ENCODE assay signal across 22 cellular contexts in the genomic region with DNA sequence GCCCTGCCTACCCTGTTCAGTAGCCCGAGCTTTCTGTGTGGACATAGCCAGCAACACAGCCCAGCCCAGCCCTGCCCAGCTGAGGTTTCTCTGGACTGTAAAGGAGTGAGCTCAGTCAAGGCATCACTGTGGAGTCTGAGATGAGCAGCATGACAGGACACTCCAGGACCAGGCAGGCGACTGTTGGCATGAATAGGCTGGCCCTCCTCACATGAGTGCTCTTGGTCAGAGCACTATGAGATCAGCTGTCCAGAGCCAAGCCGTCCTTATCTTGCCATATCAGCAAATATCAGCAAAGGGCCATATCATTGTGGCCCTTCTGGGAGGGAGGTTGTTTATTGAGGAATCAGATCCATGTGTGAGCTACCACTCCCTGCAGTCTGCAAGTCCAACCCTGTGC. TPM values are rescaled to one million over a fixed set of nuclear protein-coding genes. Genes with fewer than 3 reads are reported as not detected.
DNase-seq lines count a peak whose midpoint lies in the region; ATAC-seq and TF ChIP-seq lines count a peak whose summit lies in the region.
"Had no signal": no experiment of that assay in that cellular context is flagged by ENCODE, and none has a peak within 500 bp of the region (broad histone marks: within the 10 kb centered on the region; RNA-seq: fewer than 3 reads in every experiment).

No MANE protein-coding gene starts in this region.

- intact Hi-C loops in activated CD8-positive, alpha-beta T cell treated with anti-CD3 and anti-CD28 coated beads for 36 hours (cut with micrococcal nuclease), result no loop called here
- intact Hi-C loops in PC-9 (cut with micrococcal nuclease; ENCODE audit: unreplicated experiment), result no loop called here

- H3F3A ChIP-seq in PC-9 (ENCODE audit: insufficient read depth, low read depth), result peaks cover 13% of the 10 kb centered on the region

- ATAC-seq in activated CD8-positive, alpha-beta T cell treated with anti-CD3 and anti-CD28 coated beads for 36 hours, result no peak
- ATAC-seq in activated CD8-positive, alpha-beta T cell treated with anti-CD3 and anti-CD28 coated beads, Interleukin-2, amount 10 ng/mL, durations not matched to agents 7 days and 5 days, result no peak
- ATAC-seq in stimulated activated effector memory CD8-positive, alpha-beta T cell treated with anti-CD3 and anti-CD28 coated beads, Interleukin-12 subunit alpha, Interleukin-12 subunit beta, amount 100 ng/mL, for 72 hours, result no peak
- ATAC-seq in activated T-cell treated with anti-CD3 and anti-CD28 coated beads, Interleukin-2, amount 50 U/mL, for 72 hours (replicated peaks in 1 of 2), result no peak
- ATAC-seq: esophagus mucosa; stimulated activated naive B cell treated with anti-CD40 and anti-IgM and Interleukin-4, amounts not matched to agents 10 μg/mL and 1 μg/mL and 100 μg/mL, for 72 hours had no signal

- CTCF ChIA-PET in activated CD8-positive, alpha-beta T cell treated with anti-CD3 and anti-CD28 coated beads for 36 hours (lab: Charles Lee), result interaction anchor here (1.5 kb wide), 1 partner anchor 14 kb away, joined by 4 read pairs; no protein-coding TSS in a partner anchor
- CTCF ChIA-PET in activated CD8-positive, alpha-beta T cell treated with anti-CD3 and anti-CD28 coated beads, Interleukin-2, amount 10 ng/mL, durations not matched to agents 7 days and 5 days (lab: Charles Lee), result interaction anchor here (1.6 kb wide), 1 partner anchor 130 kb away, joined by 3 read pairs; no protein-coding TSS in a partner anchor
- CTCF ChIA-PET in PC-9 (lab: Charles Lee), result no interaction called here

- H4K20me1 ChIP-seq in PC-9 (ENCODE audit: insufficient read depth), result no peaks in the 10 kb centered on the region

- H3K9me3 ChIP-seq in PC-9 (ENCODE audit: insufficient read depth, low read depth), result no peaks in the 10 kb centered on the region
- H3K9me3 ChIP-seq: ovary, uterus had no signal

- no peaks in the 10 kb centered on the region for H3K27me3 Mint-ChIP-seq in activated CD8-positive, alpha-beta T cell treated with anti-CD3 and anti-CD28 coated beads for 36 hours
- no peaks in the 10 kb centered on the region for H3K27me3 Mint-ChIP-seq in activated CD8-positive, alpha-beta T cell treated with anti-CD3 and anti-CD28 coated beads, Interleukin-2, amount 10 ng/mL, durations not matched to agents 7 days and 5 days (ENCODE audit: low read depth)
- peaks cover 2% of the 10 kb centered on the region for H3K27me3 Mint-ChIP-seq in T-helper 2 cell treated with Interferon-gamma antibody and Interleukin-4, amounts not matched to agents 5 μg/mL and 100 μg/mL, for 36 hours (ENCODE audit: low read depth)
- no peaks in the 10 kb centered on the region for H3K27me3 Mint-ChIP-seq in activated T-cell treated with anti-CD3 and anti-CD28 coated beads, Interleukin-2, amount 50 U/mL, for 72 hours (ENCODE audit: low read depth)

- BruUV-seq in PC-9 (replicated peaks; lab: Mats Ljungman, UMichigan), result no TSS peak

- H3K27ac Mint-ChIP-seq in activated CD8-positive, alpha-beta T cell treated with anti-CD3 and anti-CD28 coated beads for 36 hours, result peak overlapping the region; percentile 36
- H3K27ac Mint-ChIP-seq in activated CD8-positive, alpha-beta T cell treated with anti-CD3 and anti-CD28 coated beads, Interleukin-2, amount 10 ng/mL, durations not matched to agents 7 days and 5 days, result no peak overlapping the region
- H3K27ac Mint-ChIP-seq in stimulated activated effector memory CD8-positive, alpha-beta T cell treated with anti-CD3 and anti-CD28 coated beads, Interleukin-12 subunit alpha, Interleukin-12 subunit beta, amount 100 ng/mL, for 72 hours, result peak overlapping the region; percentile 33
- H3K27ac Mint-ChIP-seq in T-helper 2 cell treated with Interferon-gamma antibody and Interleukin-4, amounts not matched to agents 5 μg/mL and 100 μg/mL, for 36 hours, result no peak overlapping the region
- H3K27ac Mint-ChIP-seq in activated T-cell treated with anti-CD3 and anti-CD28 coated beads, Interleukin-2, amount 50 U/mL, for 72 hours, result no peak overlapping the region
- H3K27ac Mint-ChIP-seq: stimulated activated naive B cell treated with anti-CD40 and anti-IgM and Interleukin-4, amounts not matched to agents 10 μg/mL and 1 μg/mL and 100 μg/mL, for 72 hours had no signal

- H3K4me2 ChIP-seq in PC-9, result no peak overlapping the region
- H3K4me2 ChIP-seq: KMS-11, smooth muscle cell had no signal

- H3K9me3 Mint-ChIP-seq in activated CD8-positive, alpha-beta T cell treated with anti-CD3 and anti-CD28 coated beads for 36 hours, result no peaks in the 10 kb centered on the region
- H3K9me3 Mint-ChIP-seq in activated CD8-positive, alpha-beta T cell treated with anti-CD3 and anti-CD28 coated beads, Interleukin-2, amount 10 ng/mL, durations not matched to agents 7 days and 5 days (ENCODE audit: insufficient read depth), result no peaks in the 10 kb centered on the region
- no peaks in the 10 kb centered on the region for H3K9me3 Mint-ChIP-seq in stimulated activated effector memory CD8-positive, alpha-beta T cell treated with anti-CD3 and anti-CD28 coated beads, Interleukin-12 subunit alpha, Interleukin-12 subunit beta, amount 100 ng/mL, for 72 hours
- H3K9me3 Mint-ChIP-seq in T-helper 2 cell treated with Interferon-gamma antibody and Interleukin-4, amounts not matched to agents 5 μg/mL and 100 μg/mL, for 36 hours, result no peaks in the 10 kb centered on the region
- H3K9me3 Mint-ChIP-seq in activated T-cell treated with anti-CD3 and anti-CD28 coated beads, Interleukin-2, amount 50 U/mL, for 72 hours, result no peaks in the 10 kb centered on the region
- H3K9me3 Mint-ChIP-seq: stimulated activated naive B cell treated with anti-CD40 and anti-IgM and Interleukin-4, amounts not matched to agents 10 μg/mL and 1 μg/mL and 100 μg/mL, for 72 hours had no signal

- H3K4me3 Mint-ChIP-seq in activated CD8-positive, alpha-beta T cell treated with anti-CD3 and anti-CD28 coated beads for 36 hours, result no peak overlapping the region
- H3K4me3 Mint-ChIP-seq in activated CD8-positive, alpha-beta T cell treated with anti-CD3 and anti-CD28 coated beads, Interleukin-2, amount 10 ng/mL, durations not matched to agents 7 days and 5 days, result no peak overlapping the region
- H3K4me3 Mint-ChIP-seq in stimulated activated effector memory CD8-positive, alpha-beta T cell treated with anti-CD3 and anti-CD28 coated beads, Interleukin-12 subunit alpha, Interleukin-12 subunit beta, amount 100 ng/mL, for 72 hours, result no peak overlapping the region
- H3K4me3 Mint-ChIP-seq in T-helper 2 cell treated with Interferon-gamma antibody and Interleukin-4, amounts not matched to agents 5 μg/mL and 100 μg/mL, for 36 hours, result no peak overlapping the region
- H3K4me3 Mint-ChIP-seq in activated T-cell treated with anti-CD3 and anti-CD28 coated beads, Interleukin-2, amount 50 U/mL, for 72 hours, result no peak overlapping the region
- H3K4me3 Mint-ChIP-seq: stimulated activated naive B cell treated with anti-CD40 and anti-IgM and Interleukin-4, amounts not matched to agents 10 μg/mL and 1 μg/mL and 100 μg/mL, for 72 hours had no signal

- no peaks in the 10 kb centered on the region for H3K27me3 ChIP-seq in PC-9 (ENCODE audit: insufficient read depth, low read depth)
- H3K27me3 ChIP-seq: ovary, uterus had no signal

- peaks cover 44% of the 10 kb centered on the region for H3K4me1 Mint-ChIP-seq in activated CD8-positive, alpha-beta T cell treated with anti-CD3 and anti-CD28 coated beads for 36 hours (ENCODE audit: low read depth)
- H3K4me1 Mint-ChIP-seq in activated CD8-positive, alpha-beta T cell treated with anti-CD3 and anti-CD28 coated beads, Interleukin-2, amount 10 ng/mL, durations not matched to agents 7 days and 5 days (ENCODE audit: low read depth), result peaks cover 7% of the 10 kb centered on the region
- H3K4me1 Mint-ChIP-seq in stimulated activated effector memory CD8-positive, alpha-beta T cell treated with anti-CD3 and anti-CD28 coated beads, Interleukin-12 subunit alpha, Interleukin-12 subunit beta, amount 100 ng/mL, for 72 hours, result peaks cover 40% of the 10 kb centered on the region
- H3K4me1 Mint-ChIP-seq in T-helper 2 cell treated with Interferon-gamma antibody and Interleukin-4, amounts not matched to agents 5 μg/mL and 100 μg/mL, for 36 hours (ENCODE audit: low read depth), result peaks cover 8% of the 10 kb centered on the region
- H3K4me1 Mint-ChIP-seq in activated T-cell treated with anti-CD3 and anti-CD28 coated beads, Interleukin-2, amount 50 U/mL, for 72 hours (ENCODE audit: low read depth), result peaks cover 52% of the 10 kb centered on the region

- no peaks in the 10 kb centered on the region for H3K79me2 ChIP-seq in PC-9 (ENCODE audit: low read depth)

- H3K27ac ChIP-seq in PC-9 (no peak overlapping the region), caudate nucleus (ENCODE audit: low read depth, low read length) (no peak overlapping the region)
- H3K27ac ChIP-seq: HL-60, KMS-11, ovary, uterus had no signal

- no peak for DNase-seq in activated CD8-positive, alpha-beta T cell treated with anti-CD3 and anti-CD28 coated beads for 36 hours
- DNase-seq in activated CD8-positive, alpha-beta T cell treated with anti-CD3 and anti-CD28 coated beads, Interleukin-2, amount 10 ng/mL, durations not matched to agents 7 days and 5 days, result no peak
- peak; percentile 23 to 39 for DNase-seq in PC-9
- peak; percentile 43 for DNase-seq in fibroblast of the aortic adventitia (ENCODE audit: low read depth)
- no peak for DNase-seq in stimulated activated effector memory CD8-positive, alpha-beta T cell treated with anti-CD3 and anti-CD28 coated beads, Interleukin-12 subunit alpha, Interleukin-12 subunit beta, amount 100 ng/mL, for 72 hours (ENCODE audit: low spot score in 2 of 2)
- no peak for DNase-seq in T-helper 2 cell treated with Interferon-gamma antibody and Interleukin-4, amounts not matched to agents 5 μg/mL and 100 μg/mL, for 36 hours (ENCODE audit: low spot score)
- DNase-seq in activated T-cell treated with anti-CD3 and anti-CD28 coated beads, Interleukin-2, amount 50 U/mL, for 72 hours, result no peak
- DNase-seq in caudate nucleus (lab: John Stamatoyannopoulos, UW), result no peak
- DNase-seq: activated CD4-positive, alpha-beta T cell treated with anti-CD3 and anti-CD28 coated beads for 4 hours; anterior cingulate cortex; dermis blood vessel endothelial cell; GDM1; hippocampal formation; NCI-H1417; NCI-H446 treated with DMSO at 0.1 percent for 48 hours; ovary; stimulated activated naive B cell treated with anti-CD40 and anti-IgM and Interleukin-4, amounts not matched to agents 10 μg/mL and 1 μg/mL and 100 μg/mL, for 72 hours; uterus had no signal

- no peak overlapping the region for H3K4me3 ChIP-seq in PC-9
- H3K4me3 ChIP-seq in fibroblast of the aortic adventitia (ENCODE audit: low read depth, low read length), result no peak overlapping the region
- H3K4me3 ChIP-seq: ovary, smooth muscle cell, uterus had no signal

- H2AFZ ChIP-seq in PC-9, result no peak overlapping the region

- POLR2A ChIA-PET in activated CD8-positive, alpha-beta T cell treated with anti-CD3 and anti-CD28 coated beads for 36 hours (lab: Charles Lee), result no interaction called here
- POLR2A ChIA-PET in activated CD8-positive, alpha-beta T cell treated with anti-CD3 and anti-CD28 coated beads, Interleukin-2, amount 10 ng/mL, durations not matched to agents 7 days and 5 days (lab: Charles Lee), result no interaction called here
- POLR2A ChIA-PET in PC-9 (lab: Charles Lee; ENCODE audit: unreplicated experiment), result interaction anchor here (0.6 kb wide), 1 partner anchor 71 kb away, joined by 3 read pairs; no protein-coding TSS in a partner anchor

- TF ChIP-seq CTCF in activated CD8-positive, alpha-beta T cell treated with anti-CD3 and anti-CD28 coated beads for 36 hours (IDR thresholded peaks at IDR 0.05), result no peak
- TF ChIP-seq CTCF in PC-9 (conservative IDR thresholded peaks at IDR 0.05), result no peak
- TF ChIP-seq CTCF in fibroblast of the aortic adventitia (IDR thresholded peaks at IDR 0.05; ENCODE audit: insufficient read depth, low read length), result no peak

- H3K36me3 ChIP-seq in PC-9 (ENCODE audit: low read depth), result no peaks in the 10 kb centered on the region
- H3K36me3 ChIP-seq: ovary, uterus had no signal

- peaks cover 33% of the 10 kb centered on the region for H3K4me1 ChIP-seq in PC-9 (replicated peaks; ENCODE audit: insufficient read depth)

- no peaks in the 10 kb centered on the region for H3K36me3 Mint-ChIP-seq in activated CD8-positive, alpha-beta T cell treated with anti-CD3 and anti-CD28 coated beads for 36 hours (ENCODE audit: low read depth)
- no peaks in the 10 kb centered on the region for H3K36me3 Mint-ChIP-seq in activated CD8-positive, alpha-beta T cell treated with anti-CD3 and anti-CD28 coated beads, Interleukin-2, amount 10 ng/mL, durations not matched to agents 7 days and 5 days (ENCODE audit: low read depth)
- H3K36me3 Mint-ChIP-seq in stimulated activated effector memory CD8-positive, alpha-beta T cell treated with anti-CD3 and anti-CD28 coated beads, Interleukin-12 subunit alpha, Interleukin-12 subunit beta, amount 100 ng/mL, for 72 hours, result no peaks in the 10 kb centered on the region
- H3K36me3 Mint-ChIP-seq in T-helper 2 cell treated with Interferon-gamma antibody and Interleukin-4, amounts not matched to agents 5 μg/mL and 100 μg/mL, for 36 hours (ENCODE audit: low read depth), result no peaks in the 10 kb centered on the region
- H3K36me3 Mint-ChIP-seq in activated T-cell treated with anti-CD3 and anti-CD28 coated beads, Interleukin-2, amount 50 U/mL, for 72 hours (ENCODE audit: insufficient read depth in 2 of 2), result no peaks in the 10 kb centered on the region
- H3K36me3 Mint-ChIP-seq: stimulated activated naive B cell treated with anti-CD40 and anti-IgM and Interleukin-4, amounts not matched to agents 10 μg/mL and 1 μg/mL and 100 μg/mL, for 72 hours had no signal

- no peaks in the 10 kb centered on the region for H3K9me2 ChIP-seq in PC-9 (ENCODE audit: insufficient read depth)

RNA-seq across cellular contexts. Expression of a gene that starts 30.9 kb away (rescaled TPM):
- under 1 TPM; 0.11 to 0.34 TPM for total RNA-seq in activated CD8-positive, alpha-beta T cell treated with anti-CD3 and anti-CD28 coated beads for 36 hours
- not detected for total RNA-seq in activated CD8-positive, alpha-beta T cell treated with anti-CD3 and anti-CD28 coated beads, Interleukin-2, amount 10 ng/mL, durations not matched to agents 7 days and 5 days
- total RNA-seq in PC-9 (2021) (not detected in 2 replicates), fibroblast of the aortic adventitia (ENCODE audit: low replicate concordance) (not detected in 2 replicates)
- total RNA-seq in activated T-cell treated with anti-CD3 and anti-CD28 coated beads, Interleukin-2, amount 50 U/mL, for 72 hours, result under 1 TPM; 0.79 to 0.97 TPM
- total RNA-seq: dermis blood vessel endothelial cell, esophagus mucosa, smooth muscle cell had no signal

Comparison
In these comparisons a context has a peak if more than half of its experiments do, and no peak if none do; other contexts are left out.
1. H3K27ac Mint-ChIP-seq: peak in activated CD8-positive, alpha-beta T cell treated with anti-CD3 and anti-CD28 coated beads for 36 hours (single experiment) and stimulated activated effector memory CD8-positive, alpha-beta T cell treated with anti-CD3 and anti-CD28 coated beads, Interleukin-12 subunit alpha, Interleukin-12 subunit beta, amount 100 ng/mL, for 72 hours (single experiment); none in activated CD8-positive, alpha-beta T cell treated with anti-CD3 and anti-CD28 coated beads, Interleukin-2, amount 10 ng/mL, durations not matched to agents 7 days and 5 days (single experiment), T-helper 2 cell treated with Interferon-gamma antibody and Interleukin-4, amounts not matched to agents 5 μg/mL and 100 μg/mL, for 36 hours (single experiment) and activated T-cell treated with anti-CD3 and anti-CD28 coated beads, Interleukin-2, amount 50 U/mL, for 72 hours (single experiment).
2. DNase-seq: peak in PC-9 (2 of 2) and fibroblast of the aortic adventitia (single experiment); none in activated CD8-positive, alpha-beta T cell treated with anti-CD3 and anti-CD28 coated beads for 36 hours (single experiment), activated CD8-positive, alpha-beta T cell treated with anti-CD3 and anti-CD28 coated beads, Interleukin-2, amount 10 ng/mL, durations not matched to agents 7 days and 5 days (single experiment), stimulated activated effector memory CD8-positive, alpha-beta T cell treated with anti-CD3 and anti-CD28 coated beads, Interleukin-12 subunit alpha, Interleukin-12 subunit beta, amount 100 ng/mL, for 72 hours (0 of 2), T-helper 2 cell treated with Interferon-gamma antibody and Interleukin-4, amounts not matched to agents 5 μg/mL and 100 μg/mL, for 36 hours (single experiment), activated T-cell treated with anti-CD3 and anti-CD28 coated beads, Interleukin-2, amount 50 U/mL, for 72 hours (0 of 2) and caudate nucleus (0 of 61).